ENCODE assay signal across 1 cellular context in the genomic region with DNA sequence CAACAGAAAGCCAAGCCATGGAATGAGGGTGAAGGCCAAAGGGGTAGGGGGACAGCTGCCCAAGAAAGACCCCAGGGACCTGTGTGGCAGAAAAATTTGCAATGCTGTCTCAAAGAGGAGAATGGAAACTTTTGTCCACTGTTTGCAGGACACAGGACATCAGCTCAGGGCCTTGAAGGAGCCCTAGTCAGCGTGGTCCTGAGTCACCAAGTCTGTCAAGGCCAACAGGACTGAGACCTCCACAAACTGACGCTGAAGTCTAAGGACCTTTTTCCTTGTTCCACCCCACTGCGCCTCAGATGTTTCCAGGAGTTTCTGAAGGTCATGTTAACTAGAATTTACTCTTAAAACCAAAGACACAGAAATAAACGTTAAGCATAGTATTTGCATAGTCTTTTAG.
TF ChIP-seq lines count a peak whose summit lies in the region.

No MANE protein-coding gene starts in this region.

TF ChIP-seq in HEK293, 187 proteins besides CTCF, POLR2A, EP300 and RAD21 (continued from another document):
- TF ChIP-seq, protein P1, sequence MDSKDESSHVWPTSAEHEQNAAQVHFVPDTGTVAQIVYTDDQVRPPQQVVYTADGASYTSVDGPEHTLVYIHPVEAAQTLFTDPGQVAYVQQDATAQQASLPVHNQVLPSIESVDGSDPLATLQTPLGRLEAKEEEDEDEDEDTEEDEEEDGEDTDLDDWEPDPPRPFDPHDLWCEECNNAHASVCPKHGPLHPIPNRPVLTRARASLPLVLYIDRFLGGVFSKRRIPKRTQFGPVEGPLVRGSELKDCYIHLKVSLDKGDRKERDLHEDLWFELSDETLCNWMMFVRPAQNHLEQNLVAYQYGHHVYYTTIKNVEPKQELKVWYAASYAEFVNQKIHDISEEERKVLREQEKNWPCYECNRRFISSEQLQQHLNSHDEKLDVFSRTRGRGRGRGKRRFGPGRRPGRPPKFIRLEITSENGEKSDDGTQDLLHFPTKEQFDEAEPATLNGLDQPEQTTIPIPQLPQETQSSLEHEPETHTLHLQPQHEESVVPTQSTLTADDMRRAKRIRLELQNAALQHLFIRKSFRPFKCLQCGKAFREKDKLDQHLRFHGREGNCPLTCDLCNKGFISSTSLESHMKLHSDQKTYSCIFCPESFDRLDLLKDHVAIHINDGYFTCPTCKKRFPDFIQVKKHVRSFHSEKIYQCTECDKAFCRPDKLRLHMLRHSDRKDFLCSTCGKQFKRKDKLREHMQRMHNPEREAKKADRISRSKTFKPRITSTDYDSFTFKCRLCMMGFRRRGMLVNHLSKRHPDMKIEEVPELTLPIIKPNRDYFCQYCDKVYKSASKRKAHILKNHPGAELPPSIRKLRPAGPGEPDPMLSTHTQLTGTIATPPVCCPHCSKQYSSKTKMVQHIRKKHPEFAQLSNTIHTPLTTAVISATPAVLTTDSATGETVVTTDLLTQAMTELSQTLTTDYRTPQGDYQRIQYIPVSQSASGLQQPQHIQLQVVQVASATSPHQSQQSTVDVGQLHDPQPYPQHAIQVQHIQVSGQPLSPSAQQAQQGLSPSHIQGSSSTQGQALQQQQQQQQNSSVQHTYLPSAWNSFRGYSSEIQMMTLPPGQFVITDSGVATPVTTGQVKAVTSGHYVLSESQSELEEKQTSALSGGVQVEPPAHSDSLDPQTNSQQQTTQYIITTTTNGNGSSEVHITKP (tag by site-specific recombination; IDR thresholded peaks at IDR 0.05) = no peak
